Comparison of ENCODE assay signal across 8 cellular contexts in the genomic region with DNA sequence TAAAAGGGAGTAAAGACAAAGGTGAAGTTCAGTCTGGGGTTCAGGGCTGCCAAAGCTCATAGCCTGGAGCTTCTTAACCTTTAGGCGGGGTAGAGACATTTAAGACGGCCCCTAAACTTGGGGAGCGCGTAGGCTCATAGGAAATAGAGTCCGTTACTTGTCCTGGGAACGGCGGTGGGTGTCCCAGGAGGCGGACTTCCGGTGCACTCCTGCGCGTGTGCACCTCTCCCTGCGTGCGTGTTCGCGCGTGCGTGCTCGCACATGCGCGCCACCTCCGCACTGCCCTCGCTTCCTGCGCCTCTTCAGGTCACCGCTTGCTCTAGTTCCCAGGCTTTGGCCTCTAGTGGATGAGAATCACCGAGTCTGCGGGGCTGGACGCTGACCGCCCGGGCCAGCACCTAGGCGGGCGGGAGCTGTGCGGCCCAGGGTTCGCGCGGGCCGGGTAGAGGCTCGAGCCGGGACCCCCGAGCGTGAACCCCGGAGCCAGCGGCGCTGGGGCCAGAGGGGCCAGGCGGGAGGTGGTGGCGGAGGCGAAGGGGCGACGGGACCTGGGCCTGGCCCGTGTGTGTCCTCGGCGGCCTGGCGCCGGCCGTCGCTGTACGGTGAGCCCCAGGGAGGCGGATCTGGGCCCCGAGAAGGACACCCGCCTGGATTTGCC. TPM values are rescaled to one million over a fixed set of nuclear protein-coding genes. Genes with fewer than 3 reads are reported as not detected.
DNase-seq lines count a peak whose midpoint lies in the region; ATAC-seq and TF ChIP-seq lines count a peak whose summit lies in the region.
"Not testable (repeated sequence)": the region's sequence is repeated elsewhere in the genome, so short reads cannot be mapped to it uniquely, and the experiment has no call there.

No MANE protein-coding gene starts in this region.

- DNase-seq in COLO668 (lab: John Stamatoyannopoulos, UW; ENCODE audit: unreplicated experiment) (peak; percentile 72), HL-60 (ENCODE audit: low read depth in 1 of 2, low spot score in 1 of 2) (peak; percentile 58 to 96), lung microvascular endothelial cell (ENCODE audit: low read depth in 2 of 2) (peak; percentile 80 to 84)
- peak; percentile 82 for DNase-seq in NK-92 treated with Interleukin-12 subunit alpha and Interleukin-12 subunit beta, amount 100 ng/mL, for 24 hours (lab: John Stamatoyannopoulos, UW)
- peak; percentile 86 for DNase-seq in activated CD8-positive, alpha-beta memory T cell treated with anti-CD3 and anti-CD28 coated beads for 24 hours
- DNase-seq in effector CD8-positive, alpha-beta T cell (lab: John Stamatoyannopoulos, UW): peak; percentile 58
- peak; percentile 31 to 51 (median 48) for DNase-seq in stimulated activated CD4-positive, alpha-beta T cell treated with anti-CD3 and anti-CD28 coated beads, TNF-alpha, amount 100 ng/mL, for 1 hour (ENCODE audit: low read depth in 3 of 3, low spot score in 1 of 3)

- peak; percentile 97 for ATAC-seq in GM19468 (IDR thresholded peaks at IDR 0.05; ENCODE audit: extremely low read depth, unreplicated experiment)

- peak overlapping the region; percentile 89 for H3K27ac ChIP-seq in HL-60 (replicated peaks)

- peak overlapping the region; percentile 62 for H3K4me3 ChIP-seq in HL-60 (replicated peaks; ENCODE audit: insufficient read depth, low read length)

- not testable (repeated sequence) for TF ChIP-seq CTCF in HL-60 (IDR thresholded peaks at IDR 0.05; ENCODE audit: insufficient read depth, low read length)

- H3K27me3 ChIP-seq in HL-60 (ENCODE audit: insufficient read depth, poor library complexity, severe bottlenecking): not testable (repeated sequence)

RNA-seq across cellular contexts. Expression of a gene that starts 45.7 kb away (rescaled TPM):
- total RNA-seq in lung microvascular endothelial cell: 3.3 and 3.8 TPM in 2 replicates

RNA-seq across cellular contexts. Expression of a gene that starts 51.2 kb away (rescaled TPM):
- total RNA-seq in lung microvascular endothelial cell: 0.87 and 5.4 TPM in 2 replicates

Comparison
In these comparisons a context has a peak if more than half of its experiments do, and no peak if none do; other contexts are left out.
1. Peak in every context shown above with its lines: DNase-seq, ATAC-seq, H3K4me3 ChIP-seq and H3K27ac ChIP-seq.